8 cellular contexts compared by ENCODE assay signal in genomic region chr11:125165664-125166346, GRCh38. TPM values are rescaled to one million over a fixed set of nuclear protein-coding genes. Genes with fewer than 3 reads are reported as not detected.
DNase-seq lines count a peak whose midpoint lies in the region; ATAC-seq lines count a peak whose summit lies in the region.

No MANE protein-coding gene starts in this region.

- no peaks in the 10 kb centered on the region for H3K9me3 Mint-ChIP-seq in stimulated activated naive CD8-positive, alpha-beta T cell treated with anti-CD3 and anti-CD28 coated beads, Interleukin-15, Interleukin-2, amounts not matched to agents 100 ng/mL and 50 ng/mL, for 24 hours
- no peaks in the 10 kb centered on the region for H3K9me3 Mint-ChIP-seq in activated CD8-positive, alpha-beta T cell treated with anti-CD3 and anti-CD28 coated beads, Interleukin-2, amount 10 ng/mL, durations not matched to agents 7 days and 5 days (ENCODE audit: insufficient read depth)

- no peak for ATAC-seq in stimulated activated naive CD8-positive, alpha-beta T cell treated with anti-CD3 and anti-CD28 coated beads, Interleukin-15, Interleukin-2, amounts not matched to agents 100 U/mL and 50 U/mL, for 24 hours
- ATAC-seq in activated CD8-positive, alpha-beta T cell treated with anti-CD3 and anti-CD28 coated beads, Interleukin-2, amount 10 ng/mL, durations not matched to agents 7 days and 5 days: no peak
- ATAC-seq in HG03097 (IDR thresholded peaks at IDR 0.05; ENCODE audit: low FRiP score, unreplicated experiment) (no peak), HG03378 (IDR thresholded peaks at IDR 0.05; ENCODE audit: unreplicated experiment) (no peak), HG02588 (IDR thresholded peaks at IDR 0.05; ENCODE audit: unreplicated experiment) (no peak)

- no peak for DNase-seq in stimulated activated naive CD8-positive, alpha-beta T cell treated with anti-CD3 and anti-CD28 coated beads, Interleukin-15, Interleukin-2, amounts not matched to agents 100 U/mL and 50 U/mL, for 24 hours
- no peak for DNase-seq in activated CD8-positive, alpha-beta T cell treated with anti-CD3 and anti-CD28 coated beads, Interleukin-2, amount 10 ng/mL, durations not matched to agents 7 days and 5 days
- no peak for DNase-seq in iPS DF 6.9 (ENCODE audit: low read depth, low spot score)

- POLR2A ChIA-PET in activated CD8-positive, alpha-beta T cell treated with anti-CD3 and anti-CD28 coated beads, Interleukin-2, amount 10 ng/mL, durations not matched to agents 7 days and 5 days (lab: Charles Lee): no interaction called here

- peaks cover 44% of the 10 kb centered on the region for H3K27me3 ChIP-seq in iPS DF 6.9 (ENCODE audit: control insufficient read depth, insufficient read depth, low read length)
- H3K27me3 ChIP-seq in skeletal muscle tissue (ENCODE audit: control insufficient read depth in 3 of 3, insufficient read depth in 3 of 3, low read length in 3 of 3): no peaks in the 10 kb centered on the region

- H3K27me3 Mint-ChIP-seq in stimulated activated naive CD8-positive, alpha-beta T cell treated with anti-CD3 and anti-CD28 coated beads, Interleukin-15, Interleukin-2, amounts not matched to agents 100 ng/mL and 50 ng/mL, for 24 hours: peaks cover 69% of the 10 kb centered on the region
- peaks cover 78% of the 10 kb centered on the region for H3K27me3 Mint-ChIP-seq in activated CD8-positive, alpha-beta T cell treated with anti-CD3 and anti-CD28 coated beads, Interleukin-2, amount 10 ng/mL, durations not matched to agents 7 days and 5 days (ENCODE audit: low read depth)

- H3K36me3 Mint-ChIP-seq in stimulated activated naive CD8-positive, alpha-beta T cell treated with anti-CD3 and anti-CD28 coated beads, Interleukin-15, Interleukin-2, amounts not matched to agents 100 ng/mL and 50 ng/mL, for 24 hours (ENCODE audit: low read depth): no peaks in the 10 kb centered on the region
- peaks cover 1% of the 10 kb centered on the region for H3K36me3 Mint-ChIP-seq in activated CD8-positive, alpha-beta T cell treated with anti-CD3 and anti-CD28 coated beads, Interleukin-2, amount 10 ng/mL, durations not matched to agents 7 days and 5 days (ENCODE audit: low read depth)

- CTCF ChIA-PET in activated CD8-positive, alpha-beta T cell treated with anti-CD3 and anti-CD28 coated beads, Interleukin-2, amount 10 ng/mL, durations not matched to agents 7 days and 5 days (lab: Charles Lee): no interaction called here

- H3K4me1 Mint-ChIP-seq in stimulated activated naive CD8-positive, alpha-beta T cell treated with anti-CD3 and anti-CD28 coated beads, Interleukin-15, Interleukin-2, amounts not matched to agents 100 ng/mL and 50 ng/mL, for 24 hours (ENCODE audit: low read depth): peaks cover 10% of the 10 kb centered on the region
- H3K4me1 Mint-ChIP-seq in activated CD8-positive, alpha-beta T cell treated with anti-CD3 and anti-CD28 coated beads, Interleukin-2, amount 10 ng/mL, durations not matched to agents 7 days and 5 days (ENCODE audit: low read depth): peaks cover 24% of the 10 kb centered on the region

- peak overlapping the region; percentile 89 to 95 (median 91) for H3K9ac ChIP-seq in skeletal muscle tissue (ENCODE audit: low read depth in 1 of 3, low read length in 3 of 3)

- no peaks in the 10 kb centered on the region for H3K9me3 ChIP-seq in iPS DF 6.9 (ENCODE audit: control insufficient read depth, insufficient read depth, low read length)
- no peaks in the 10 kb centered on the region for H3K9me3 ChIP-seq in skeletal muscle tissue (ENCODE audit: control insufficient read depth in 3 of 3, low read length in 3 of 3)

- WGBS in iPS DF 6.9 (ENCODE audit: insufficient coverage, insufficient read length): no CpG with 5 or more reads among the region's 46 CpGs

- peak overlapping the region; percentile 83 for H3K4me3 Mint-ChIP-seq in stimulated activated naive CD8-positive, alpha-beta T cell treated with anti-CD3 and anti-CD28 coated beads, Interleukin-15, Interleukin-2, amounts not matched to agents 100 ng/mL and 50 ng/mL, for 24 hours
- peak overlapping the region; percentile 64 for H3K4me3 Mint-ChIP-seq in activated CD8-positive, alpha-beta T cell treated with anti-CD3 and anti-CD28 coated beads, Interleukin-2, amount 10 ng/mL, durations not matched to agents 7 days and 5 days

- H3K36me3 ChIP-seq in iPS DF 6.9 (ENCODE audit: control insufficient read depth, insufficient read depth, low read length) (no peaks in the 10 kb centered on the region), skeletal muscle tissue (ENCODE audit: control insufficient read depth in 3 of 3, insufficient read depth in 3 of 3, low read length in 3 of 3) (no peaks in the 10 kb centered on the region)

- peak overlapping the region; percentile 34; the same call in 1 of the 2 replicates for H3K4me3 ChIP-seq in iPS DF 6.9 (ENCODE audit: low read length)
- peak overlapping the region; percentile 84 to 86 (median 85) for H3K4me3 ChIP-seq in skeletal muscle tissue (ENCODE audit: low read length in 3 of 3)

- peaks cover 15% of the 10 kb centered on the region for H3K4me1 ChIP-seq in iPS DF 6.9 (ENCODE audit: control insufficient read depth, insufficient read depth, low read length)
- peaks cover 47 to 51% (median 47%) of the 10 kb centered on the region in 3 donors for H3K4me1 ChIP-seq in skeletal muscle tissue (ENCODE audit: control insufficient read depth in 3 of 3, insufficient read depth in 3 of 3, low read length in 3 of 3)

- H3K27ac ChIP-seq in iPS DF 6.9 (ENCODE audit: low read length): no peak overlapping the region
- peak overlapping the region; percentile 90 for H3K27ac ChIP-seq in skeletal muscle tissue (ENCODE audit: low read depth, low read length)

- H3K27ac Mint-ChIP-seq in stimulated activated naive CD8-positive, alpha-beta T cell treated with anti-CD3 and anti-CD28 coated beads, Interleukin-15, Interleukin-2, amounts not matched to agents 100 ng/mL and 50 ng/mL, for 24 hours: no peak overlapping the region
- no peak overlapping the region for H3K27ac Mint-ChIP-seq in activated CD8-positive, alpha-beta T cell treated with anti-CD3 and anti-CD28 coated beads, Interleukin-2, amount 10 ng/mL, durations not matched to agents 7 days and 5 days

RNA-seq across cellular contexts. Expression of gene PKNOX2, which starts 1.3 kb away (rescaled TPM):
- not detected for total RNA-seq in activated CD8-positive, alpha-beta T cell treated with anti-CD3 and anti-CD28 coated beads, Interleukin-2, amount 10 ng/mL, durations not matched to agents 7 days and 5 days
- total RNA-seq in skeletal muscle tissue: 6.8 TPM

RNA-seq across cellular contexts. Expression of gene TMEM218, which starts 54.4 kb away (rescaled TPM):
- total RNA-seq in activated CD8-positive, alpha-beta T cell treated with anti-CD3 and anti-CD28 coated beads, Interleukin-2, amount 10 ng/mL, durations not matched to agents 7 days and 5 days: 10 to 100 TPM; 14.9 to 17.4 TPM
- 37.1 TPM for total RNA-seq in skeletal muscle tissue
